Comparison of ENCODE assay signal across 12 cellular contexts in the genomic region with DNA sequence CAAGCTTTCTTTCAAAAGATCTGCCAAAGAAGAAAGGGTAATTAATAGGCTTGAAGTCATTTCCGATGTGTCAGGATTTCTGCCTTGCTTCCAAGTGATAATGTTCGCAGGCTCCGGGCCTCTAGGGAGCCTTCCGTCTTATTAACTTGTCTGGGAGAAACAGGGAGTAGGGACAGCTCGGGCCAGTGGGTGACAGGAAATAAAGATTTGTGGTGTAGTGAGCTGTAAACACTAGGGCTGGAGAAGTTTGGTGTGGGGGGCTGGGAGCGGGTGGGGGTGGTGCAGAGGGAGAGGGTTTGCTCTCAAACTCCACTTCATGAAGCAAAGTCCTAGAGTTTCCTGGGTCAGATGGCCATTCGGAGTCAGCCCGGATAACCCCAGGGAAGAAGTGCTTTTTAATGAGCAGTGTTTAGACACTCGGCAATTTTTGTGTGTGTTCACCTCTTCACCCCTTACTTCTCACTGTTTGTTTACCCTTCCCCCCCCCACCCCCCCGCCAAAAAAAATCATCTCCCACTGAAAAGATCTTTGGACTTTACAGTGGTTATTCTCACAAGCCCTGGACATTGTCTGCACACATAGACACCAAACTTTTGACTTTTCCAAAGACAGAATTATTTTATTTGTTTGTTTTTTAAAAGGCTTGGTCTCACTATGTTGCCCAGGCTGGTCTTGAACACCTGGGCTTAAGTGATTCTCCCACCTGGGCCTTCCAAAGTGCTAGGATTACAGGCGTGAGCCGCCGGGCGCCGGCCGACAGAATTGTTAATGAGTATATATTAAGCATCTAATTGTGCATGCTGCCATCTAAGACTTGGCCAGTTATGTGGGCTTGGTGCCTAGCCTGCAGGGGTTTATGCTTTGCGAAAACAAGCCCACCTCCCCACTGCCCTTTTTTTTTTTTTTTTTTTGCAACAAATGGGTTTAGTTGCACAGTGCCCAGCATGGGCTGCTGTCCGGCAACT.
DNase-seq lines count a peak whose midpoint lies in the region; ATAC-seq and TF ChIP-seq lines count a peak whose summit lies in the region.
"Had no signal": no experiment of that assay in that cellular context is flagged by ENCODE, and none has a peak within 500 bp of the region (broad histone marks: within the 10 kb centered on the region; RNA-seq: fewer than 3 reads in every experiment).

No MANE protein-coding gene starts in this region.

- intact Hi-C loops in Right ventricle myocardium inferior (cut with DNase I) (no loop called here), uterus (cut with DNase I; ENCODE audit: low total_unique reads) (no loop called here)

- DNase-seq in Right ventricle myocardium inferior (ENCODE audit: missing footprints) (peak; percentile 59), right atrium auricular region (ENCODE audit: low spot score) (no peak), astrocyte of the hippocampus (ENCODE audit: low read depth, low spot score) (peak; percentile 60), kidney glomerular epithelial cell (lab: John Stamatoyannopoulos, UW) (peak; percentile 22), uterus (peak; percentile 46 to 53), GM20000 (ENCODE audit: low spot score) (no peak), iPS-NIHi11 (ENCODE audit: low spot score) (no peak), NCI-H2107 (lab: John Stamatoyannopoulos, UW) (no peak)
- DNase-seq: activated CD4-positive, alpha-beta T cell treated with anti-CD3 and anti-CD28 coated beads for 48 hours; activated naive CD4-positive, alpha-beta T cell; GF-D8 had no signal

- no peak overlapping the region for H3K4me3 ChIP-seq in right atrium auricular region
- H3K4me3 ChIP-seq in uterus, result no peak overlapping the region

- H3K4me1 ChIP-seq in right atrium auricular region (peaks cover 0 to 23% of the 10 kb centered on the region in 2 donors), uterus (no peaks in the 10 kb centered on the region)

- H3K27ac ChIP-seq in right atrium auricular region (no peak overlapping the region), uterus (peak overlapping the region in 1 of 2 donors; percentile 15)
- H3K27ac ChIP-seq: KMS-11 had no signal

- TF ChIP-seq CTCF in right atrium auricular region (IDR thresholded peaks at IDR 0.05) (no peak), uterus (IDR thresholded peaks at IDR 0.05) (no peak), GM20000 (IDR thresholded peaks at IDR 0.05; ENCODE audit: extremely low read depth, missing control alignments) (no peak)

- TF ChIP-seq POLR2A in uterus (IDR thresholded peaks at IDR 0.05), result no peak

- H3K9me3 ChIP-seq in right atrium auricular region, result no peaks in the 10 kb centered on the region
- H3K9me3 ChIP-seq in uterus, result no peaks in the 10 kb centered on the region

- ATAC-seq in Right ventricle myocardium inferior, result no peak

- H3K36me3 ChIP-seq in right atrium auricular region (no peaks in the 10 kb centered on the region), uterus (no peaks in the 10 kb centered on the region)

- H3K27me3 ChIP-seq in right atrium auricular region (no peaks in the 10 kb centered on the region), uterus (no peaks in the 10 kb centered on the region)

Comparison
In these comparisons a context has a peak if more than half of its experiments do, and no peak if none do; other contexts are left out.
1. DNase-seq: peak in Right ventricle myocardium inferior (single experiment), astrocyte of the hippocampus (single experiment), kidney glomerular epithelial cell (single experiment) and uterus (2 of 2); none in right atrium auricular region (single experiment), GM20000 (single experiment), iPS-NIHi11 (single experiment) and NCI-H2107 (single experiment).